11 cellular contexts compared by ENCODE assay signal in the genomic region with DNA sequence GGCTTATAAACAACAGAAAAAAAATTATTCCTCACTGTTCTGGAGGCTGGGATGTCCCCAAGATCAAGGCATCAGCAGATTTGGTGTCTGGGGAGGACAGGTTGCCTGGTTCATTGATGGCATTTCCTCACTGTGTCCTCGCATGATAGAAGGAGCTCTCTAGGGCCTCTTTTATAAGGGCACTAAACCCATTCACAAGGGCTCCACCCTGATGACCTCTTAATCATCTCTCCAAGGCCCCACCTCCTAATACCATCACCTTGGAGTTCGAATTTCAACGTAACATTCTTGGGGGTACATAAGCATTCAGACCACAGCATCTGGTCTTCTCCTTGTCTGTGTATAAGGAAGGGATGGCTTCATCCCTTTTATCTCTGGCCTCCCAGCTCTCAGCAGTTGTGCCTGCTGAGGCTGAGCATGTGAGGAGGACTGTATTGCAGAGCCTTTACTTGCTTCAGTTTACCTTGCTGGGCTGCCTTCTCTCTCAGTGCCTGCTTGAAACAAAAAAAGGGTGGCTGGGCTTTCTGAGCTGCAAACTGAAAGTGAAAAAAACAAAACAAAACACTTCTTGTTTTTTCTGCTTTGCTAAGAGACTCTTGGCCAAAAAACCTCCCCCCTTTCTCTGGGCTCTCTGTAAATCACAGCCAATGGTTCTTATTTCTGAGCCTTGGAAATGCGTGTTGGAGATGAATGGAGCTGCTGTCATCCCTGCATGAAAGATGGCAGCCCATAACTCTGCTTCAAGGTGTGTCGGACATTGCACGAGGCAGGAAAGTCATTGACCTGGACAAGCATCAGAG.
DNase-seq lines count a peak whose midpoint lies in the region; ATAC-seq and TF ChIP-seq lines count a peak whose summit lies in the region.
"Had no signal": no experiment of that assay in that cellular context is flagged by ENCODE, and none has a peak within 500 bp of the region (broad histone marks: within the 10 kb centered on the region; RNA-seq: fewer than 3 reads in every experiment).

No MANE protein-coding gene starts in this region.

- peaks cover 0 to 2% (median 0%) of the 10 kb centered on the region in 3 donors for H3K27me3 Mint-ChIP-seq in CD14-positive monocyte (ENCODE audit: low read depth in 3 of 3)
- H3K27me3 Mint-ChIP-seq in memory B cell, result no peaks in the 10 kb centered on the region

- H3K4me1 Mint-ChIP-seq in CD14-positive monocyte (peaks cover 37% of the 10 kb centered on the region), memory B cell (peaks cover 9% of the 10 kb centered on the region)

- peak overlapping the region; percentile 10; the same call in 1 of the 2 replicates for H2AFZ ChIP-seq in OCI-LY3 (ENCODE audit: low read depth, low read length)

- no peak overlapping the region for H3K4me3 ChIP-seq in OCI-LY3 (ENCODE audit: low read length)

- H4K20me1 ChIP-seq in OCI-LY3 (ENCODE audit: insufficient read depth, low read length), result no peaks in the 10 kb centered on the region

- H3K9me3 ChIP-seq in OCI-LY3 (ENCODE audit: insufficient read depth, low read length), result no peaks in the 10 kb centered on the region

- H3K9me3 Mint-ChIP-seq in CD14-positive monocyte (no peaks in the 10 kb centered on the region), memory B cell (no peaks in the 10 kb centered on the region)
- H3K9me3 Mint-ChIP-seq: activated B cell treated with CpG ODN at 0.5 μM for 24 hours had no signal

- ATAC-seq in GM21447 (IDR thresholded peaks at IDR 0.05; ENCODE audit: unreplicated experiment), result peak; percentile 89
- ATAC-seq in memory B cell (ENCODE audit: low read depth), result peak; percentile 14
- no peak for ATAC-seq in left lobe of liver

- DNase-seq in CD14-positive monocyte (ENCODE audit: low spot score), result no peak
- no peak for DNase-seq in memory B cell (ENCODE audit: low spot score in 2 of 2)
- no peak for DNase-seq in germinal center (ENCODE audit: low spot score)
- DNase-seq in T-helper 9 cell, result no peak
- DNase-seq in left lobe of liver (ENCODE audit: low spot score), result no peak
- DNase-seq in activated T-cell treated with anti-CD3 and anti-CD28 coated beads for 4 hours, result no peak
- DNase-seq: activated B cell treated with CpG ODN at 0.5 μM for 24 hours, COR-L47, NCI-H524 treated with DMSO at 0.1 percent for 48 hours had no signal

- peak overlapping the region; percentile 48 for H3K4me2 ChIP-seq in OCI-LY3 (ENCODE audit: low read length)

- TF ChIP-seq CTCF in CD14-positive monocyte (IDR thresholded peaks at IDR 0.05) (no peak), OCI-LY3 (IDR thresholded peaks at IDR 0.05; ENCODE audit: low read depth, low read length) (no peak)

- H3K79me2 ChIP-seq in OCI-LY3 (ENCODE audit: low read length), result no peaks in the 10 kb centered on the region

- H3K27me3 ChIP-seq in OCI-LY3 (ENCODE audit: low read depth, low read length), result peaks cover 46% of the 10 kb centered on the region

- peak overlapping the region; percentile 44 to 73 for H3K4me3 Mint-ChIP-seq in CD14-positive monocyte
- H3K4me3 Mint-ChIP-seq in memory B cell, result no peak overlapping the region
- H3K4me3 Mint-ChIP-seq: activated B cell treated with CpG ODN at 0.5 μM for 24 hours had no signal

- H3K36me3 ChIP-seq in OCI-LY3 (replicated peaks; ENCODE audit: low read depth, low read length), result no peaks in the 10 kb centered on the region

- peak overlapping the region; percentile 73 to 92 (median 83) for H3K27ac Mint-ChIP-seq in CD14-positive monocyte
- no peak overlapping the region for H3K27ac Mint-ChIP-seq in memory B cell
- H3K27ac Mint-ChIP-seq: activated B cell treated with CpG ODN at 0.5 μM for 24 hours had no signal

- intact Hi-C loops in CD14-positive monocyte (cut with micrococcal nuclease), result no loop called here

- H3K27ac ChIP-seq in OCI-LY3 (ENCODE audit: low read length), result 0 out of 2 replicates have a peak overlapping the region, but pooled peaks have one; percentile 3

- peaks cover 32% of the 10 kb centered on the region for H3K4me1 ChIP-seq in OCI-LY3 (ENCODE audit: low read length)

- H3K36me3 Mint-ChIP-seq in CD14-positive monocyte (no peaks in the 10 kb centered on the region), memory B cell (no peaks in the 10 kb centered on the region)

- no peak overlapping the region for H3K9ac ChIP-seq in OCI-LY3 (ENCODE audit: low read length)
